In genomic region chr14:22491053-22491452, GRCh38 we compare ENCODE assay signal across 7 cellular contexts.
DNase-seq lines count a peak whose midpoint lies in the region; ATAC-seq, FAIRE-seq and TF ChIP-seq lines count a peak whose summit lies in the region.
"Not testable (repeated sequence)": the region's sequence is repeated elsewhere in the genome, so short reads cannot be mapped to it uniquely, and the experiment has no call there.

No MANE protein-coding gene starts in this region.

- TF ChIP-seq EP300 in GM12878 (IDR thresholded peaks at IDR 0.05; ENCODE audit: borderline replicate concordance in 1 of 2, control insufficient read depth in 1 of 2, low read depth in 2 of 2, low read length in 2 of 2), result not testable (repeated sequence)

- CTCF ChIA-PET in activated CD4-positive, alpha-beta T cell treated with anti-CD3 and anti-CD28 coated beads, Interleukin-2, amount 10 ng/mL, durations not matched to agents 7 days and 5 days (lab: Charles Lee), result interaction anchor here (1.7 kb wide), 1 partner anchor 66 kb away, joined by 4 read pairs; no protein-coding TSS in a partner anchor
- CTCF ChIA-PET in GM12878 (lab: Yijun Ruan, JAX), result interaction anchor here (1.4 to 12.6 kb wide), 5 partner anchors 15 to 70 kb away, joined by 6 to 171 read pairs (median 19); no protein-coding TSS in a partner anchor

- not testable (repeated sequence) for BruUV-seq in GM12878 (replicated peaks; lab: Mats Ljungman, UMichigan)

- 0% methylated on average over 1 of the region's 3 CpGs for WGBS in GM12878 (ENCODE audit: insufficient coverage, insufficient replicate concordance, low lambda C conversion rate, missing lambda C conversion rate)

- not testable (repeated sequence) for TF ChIP-seq RAD21 in GM12878 (IDR thresholded peaks at IDR 0.05; ENCODE audit: insufficient read depth, low read depth, low read length)

- not testable (repeated sequence) for DNase-seq in Peyer's patch; activated CD4-positive, alpha-beta T cell treated with anti-CD3 and anti-CD28 coated beads, Interleukin-2, amount 10 ng/mL, durations not matched to agents 7 days and 5 days; GM12878 (ENCODE audit: low read depth, low spot score); memory B cell (ENCODE audit: low spot score in 2 of 2); stimulated activated naive B cell treated with anti-CD40 and anti-IgM and Interleukin-4, amounts not matched to agents 10 μg/mL and 1 μg/mL and 100 μg/mL, for 72 hours

- H3K27ac ChIP-seq in DOHH2 (ENCODE audit: low read depth, low read length) (peak overlapping the region; percentile 92), Peyer's patch (peak overlapping the region in 3 of 4 donors; percentile 19 to 75 (median 62)), GM12878 (ENCODE audit: control insufficient read depth, insufficient read depth) (peak overlapping the region; percentile 98)

- RAD21 ChIA-PET in GM12878 (lab: Charles Lee; ENCODE audit: unreplicated experiment), result interaction anchor here (1.0 to 27.9 kb wide), 10 partner anchors 10 to 78 kb away, joined by 3 to 797 read pairs (median 16); no protein-coding TSS in a partner anchor

- TF ChIP-seq POLR2A in Peyer's patch (IDR thresholded peaks at IDR 0.05); GM12878 (IDR thresholded peaks at IDR 0.05; ENCODE audit: low read depth, low read length): not testable (repeated sequence)

- peak overlapping the region; percentile 85 for H3K4me3 Mint-ChIP-seq in activated CD4-positive, alpha-beta T cell treated with anti-CD3 and anti-CD28 coated beads, Interleukin-2, amount 10 ng/mL, durations not matched to agents 7 days and 5 days
- H3K4me3 Mint-ChIP-seq in activated T-helper 17 cell treated with anti-CD3 and anti-CD28 coated beads, Interleukin-2, amount 50 U/mL, for 72 hours, result peak overlapping the region; percentile 85
- peak overlapping the region; percentile 83 for H3K4me3 Mint-ChIP-seq in memory B cell
- H3K4me3 Mint-ChIP-seq in stimulated activated naive B cell treated with anti-CD40 and anti-IgM and Interleukin-4, amounts not matched to agents 10 μg/mL and 1 μg/mL and 100 μg/mL, for 72 hours, result peak overlapping the region; percentile 4 to 64

- peak overlapping the region; percentile 87 for H3K9ac ChIP-seq in GM12878 (ENCODE audit: control insufficient read depth, insufficient read depth, low read length)

- SMC1A ChIA-PET in GM12878 (lab: Charles Lee; ENCODE audit: uncharacterized antibody, unreplicated experiment), result interaction anchor here (2.7 to 19.9 kb wide), 7 partner anchors 7 to 78 kb away, joined by 11 to 357 read pairs (median 64); no protein-coding TSS in a partner anchor

- ATAC-seq in activated T-helper 17 cell treated with anti-CD3 and anti-CD28 coated beads, Interleukin-2, amount 50 U/mL, for 72 hours (replicated peaks); memory B cell (ENCODE audit: low read depth); stimulated activated naive B cell treated with anti-CD40 and anti-IgM and Interleukin-4, amounts not matched to agents 10 μg/mL and 1 μg/mL and 100 μg/mL, for 72 hours (replicated peaks): not testable (repeated sequence)
- peak; percentile 17 for ATAC-seq in GM12878

- not testable (repeated sequence) for FAIRE-seq in GM12878 (lab: Jason Lieb, UNC)

- peaks cover 36% of the 10 kb centered on the region for H3K36me3 ChIP-seq in DOHH2 (ENCODE audit: control insufficient read depth, low read length)
- not testable (repeated sequence) for H3K36me3 ChIP-seq in Peyer's patch; GM12878 (ENCODE audit: control insufficient read depth in 2 of 2, insufficient read depth in 2 of 2, low read length in 1 of 2)

- peaks cover 30% of the 10 kb centered on the region for H3F3A ChIP-seq in DOHH2 (ENCODE audit: control insufficient read depth, insufficient read depth)

- H3K4me3 ChIP-seq in DOHH2 (ENCODE audit: low read length) (peak overlapping the region; percentile 75), Peyer's patch (peak overlapping the region in 1 of 4 donors; percentile 0), GM12878 (peak overlapping the region; percentile 53)

- not testable (repeated sequence) for H3K9me3 Mint-ChIP-seq in activated CD4-positive, alpha-beta T cell treated with anti-CD3 and anti-CD28 coated beads, Interleukin-2, amount 10 ng/mL, durations not matched to agents 7 days and 5 days; activated T-helper 17 cell treated with anti-CD3 and anti-CD28 coated beads, Interleukin-2, amount 50 U/mL, for 72 hours; memory B cell; stimulated activated naive B cell treated with anti-CD40 and anti-IgM and Interleukin-4, amounts not matched to agents 10 μg/mL and 1 μg/mL and 100 μg/mL, for 72 hours

- not testable (repeated sequence) for H4K20me1 ChIP-seq in DOHH2 (ENCODE audit: control insufficient read depth, insufficient read depth, low read depth, low read length); GM12878 (ENCODE audit: control insufficient read depth, insufficient read depth)

- H3K79me2 ChIP-seq in DOHH2 (ENCODE audit: control insufficient read depth, low read length) (peaks cover 76% of the 10 kb centered on the region), GM12878 (ENCODE audit: control insufficient read depth, insufficient read depth, low read length) (peaks cover 66% of the 10 kb centered on the region)

- H3K9me3 ChIP-seq in DOHH2 (ENCODE audit: control insufficient read depth, insufficient read depth, low read length); Peyer's patch; GM12878 (replicated peaks; ENCODE audit: control insufficient read depth, insufficient read depth, low read length): not testable (repeated sequence)

- H3K27me3 ChIP-seq in DOHH2 (ENCODE audit: control insufficient read depth, low read length); Peyer's patch; GM12878 (replicated peaks in 1 of 2; ENCODE audit: control insufficient read depth in 2 of 2, insufficient read depth in 2 of 2, low read length in 1 of 2): not testable (repeated sequence)

- H3K9me2 ChIP-seq in DOHH2 (replicated peaks; ENCODE audit: control insufficient read depth, low read length), result not testable (repeated sequence)

- peaks cover 99% of the 10 kb centered on the region for H3K4me1 ChIP-seq in DOHH2 (ENCODE audit: control insufficient read depth, low read length)
- not testable (repeated sequence) for H3K4me1 ChIP-seq in Peyer's patch
- peaks cover 87% of the 10 kb centered on the region for H3K4me1 ChIP-seq in GM12878 (ENCODE audit: control insufficient read depth, insufficient read depth, low read length)

- H3K27ac Mint-ChIP-seq in activated CD4-positive, alpha-beta T cell treated with anti-CD3 and anti-CD28 coated beads, Interleukin-2, amount 10 ng/mL, durations not matched to agents 7 days and 5 days, result peak overlapping the region; percentile 88
- peak overlapping the region; percentile 98 for H3K27ac Mint-ChIP-seq in activated T-helper 17 cell treated with anti-CD3 and anti-CD28 coated beads, Interleukin-2, amount 50 U/mL, for 72 hours
- peak overlapping the region; percentile 96 for H3K27ac Mint-ChIP-seq in memory B cell
- H3K27ac Mint-ChIP-seq in stimulated activated naive B cell treated with anti-CD40 and anti-IgM and Interleukin-4, amounts not matched to agents 10 μg/mL and 1 μg/mL and 100 μg/mL, for 72 hours, result peak overlapping the region; percentile 93

- H3K27me3 Mint-ChIP-seq in activated CD4-positive, alpha-beta T cell treated with anti-CD3 and anti-CD28 coated beads, Interleukin-2, amount 10 ng/mL, durations not matched to agents 7 days and 5 days; activated T-helper 17 cell treated with anti-CD3 and anti-CD28 coated beads, Interleukin-2, amount 50 U/mL, for 72 hours; stimulated activated naive B cell treated with anti-CD40 and anti-IgM and Interleukin-4, amounts not matched to agents 10 μg/mL and 1 μg/mL and 100 μg/mL, for 72 hours: not testable (repeated sequence)
- H3K27me3 Mint-ChIP-seq in memory B cell, result peaks cover 21% of the 10 kb centered on the region

- not testable (repeated sequence) for TF ChIP-seq CTCF in DOHH2 (IDR thresholded peaks at IDR 0.05; ENCODE audit: low read depth, low read length, poor library complexity, severe bottlenecking); Peyer's patch (IDR thresholded peaks at IDR 0.05); GM12878 (IDR thresholded peaks at IDR 0.05 in 2 of 3, conservative IDR thresholded peaks at IDR 0.05 in 1 of 3; ENCODE audit: control insufficient read depth in 2 of 3, extremely low read depth in 1 of 3, insufficient read depth in 1 of 3, low read depth in 3 of 3, low read length in 3 of 3)

- in situ Hi-C loops in GM12878 (cut with MboI), result not testable (repeated sequence)

- H3K4me2 ChIP-seq in DOHH2 (ENCODE audit: low read length) (peak overlapping the region; percentile 80), GM12878 (ENCODE audit: control insufficient read depth, insufficient read depth) (peak overlapping the region; percentile 65)

- peaks cover 94% of the 10 kb centered on the region for H3K36me3 Mint-ChIP-seq in activated CD4-positive, alpha-beta T cell treated with anti-CD3 and anti-CD28 coated beads, Interleukin-2, amount 10 ng/mL, durations not matched to agents 7 days and 5 days (ENCODE audit: low read depth)
- H3K36me3 Mint-ChIP-seq in activated T-helper 17 cell treated with anti-CD3 and anti-CD28 coated beads, Interleukin-2, amount 50 U/mL, for 72 hours (ENCODE audit: low read depth), result peaks cover 99% of the 10 kb centered on the region
- H3K36me3 Mint-ChIP-seq in memory B cell; stimulated activated naive B cell treated with anti-CD40 and anti-IgM and Interleukin-4, amounts not matched to agents 10 μg/mL and 1 μg/mL and 100 μg/mL, for 72 hours: not testable (repeated sequence)

- POLR2A ChIA-PET in activated CD4-positive, alpha-beta T cell treated with anti-CD3 and anti-CD28 coated beads, Interleukin-2, amount 10 ng/mL, durations not matched to agents 7 days and 5 days (lab: Charles Lee), result interaction anchor here (1.1 kb wide), 1 partner anchor 395 kb away, joined by 3 read pairs; no protein-coding TSS in a partner anchor
- POLR2A ChIA-PET in GM12878 (lab: Charles Lee), result interaction anchor here (0.8 to 35.4 kb wide), 7 partner anchors 4 to 107 kb away, joined by 3 to 875 read pairs (median 11); no protein-coding TSS in a partner anchor

- H2AFZ ChIP-seq in GM12878 (ENCODE audit: control insufficient read depth, low read depth, low read length), result not testable (repeated sequence)

- peaks cover 20% of the 10 kb centered on the region for H3K4me1 Mint-ChIP-seq in activated CD4-positive, alpha-beta T cell treated with anti-CD3 and anti-CD28 coated beads, Interleukin-2, amount 10 ng/mL, durations not matched to agents 7 days and 5 days
- not testable (repeated sequence) for H3K4me1 Mint-ChIP-seq in activated T-helper 17 cell treated with anti-CD3 and anti-CD28 coated beads, Interleukin-2, amount 50 U/mL, for 72 hours
- peaks cover 70% of the 10 kb centered on the region for H3K4me1 Mint-ChIP-seq in memory B cell
- H3K4me1 Mint-ChIP-seq in stimulated activated naive B cell treated with anti-CD40 and anti-IgM and Interleukin-4, amounts not matched to agents 10 μg/mL and 1 μg/mL and 100 μg/mL, for 72 hours, result peaks cover 57 to 94% of the 10 kb centered on the region in 2 donors

- intact Hi-C loops in GM12878 (cut with micrococcal nuclease; ENCODE audit: unreplicated experiment), result loop anchor here (2.0 kb wide), 1 partner anchor 46 kb away; no protein-coding TSS in a partner anchor

Comparison
In these comparisons a context has a peak if more than half of its experiments do, and no peak if none do; other contexts are left out.
1. H3K4me3 Mint-ChIP-seq: peak in every context shown above with its lines; median percentile 85 in activated CD4-positive, alpha-beta T cell treated with anti-CD3 and anti-CD28 coated beads, Interleukin-2, amount 10 ng/mL, durations not matched to agents 7 days and 5 days; 85 in activated T-helper 17 cell treated with anti-CD3 and anti-CD28 coated beads, Interleukin-2, amount 50 U/mL, for 72 hours; 83 in memory B cell; 34 in stimulated activated naive B cell treated with anti-CD40 and anti-IgM and Interleukin-4, amounts not matched to agents 10 μg/mL and 1 μg/mL and 100 μg/mL, for 72 hours.